Comparison of ENCODE assay signal across 1 cellular context in genomic region chr13:44045179-44045562, GRCh38.
TF ChIP-seq lines count a peak whose summit lies in the region.

No MANE protein-coding gene starts in this region.

TF ChIP-seq in GM23338, 12 proteins besides CTCF, POLR2A, EP300 and RAD21 (continued from another document):
- TF ChIP-seq EZH2 (IDR thresholded peaks at IDR 0.05; ENCODE audit: low read depth, unreplicated experiment) (no peak), EZH2phosphoT487 (IDR thresholded peaks at IDR 0.05; ENCODE audit: unreplicated experiment) (no peak), POLR2AphosphoS5 (IDR thresholded peaks at IDR 0.05; ENCODE audit: low read depth) (no peak), JUNB (IDR thresholded peaks at IDR 0.05; ENCODE audit: unreplicated experiment) (no peak), ZNF462 (CRISPR knock-in tag; IDR thresholded peaks at IDR 0.05) (no peak), ZNF114 (CRISPR knock-in tag; IDR thresholded peaks at IDR 0.05) (no peak)
